Comparison of ENCODE assay signal across 23 cellular contexts in genomic region chr7:155881471-155882350, GRCh38.
"Had no signal": no experiment of that assay in that cellular context is flagged by ENCODE, and none has a peak within 500 bp of the region (broad histone marks: within the 10 kb centered on the region; RNA-seq: fewer than 3 reads in every experiment).

No MANE protein-coding gene starts in this region.

- H3K27ac ChIP-seq: adrenal gland, colonic mucosa, dorsolateral prefrontal cortex, esophagus squamous epithelium, gastrocnemius medialis, neural progenitor cell, prostate gland, right atrium auricular region, skin epidermis, testis, vagina had no signal

- H2AFZ ChIP-seq: neural progenitor cell had no signal

- DNase-seq: activated CD4-positive, alpha-beta T cell treated with anti-CD3 and anti-CD28 coated beads for 1 hour; activated CD4-positive, alpha-beta T cell treated with anti-CD3 and anti-CD28 coated beads, Interleukin-2, amount 50 U/mL, for 1 hour; activated CD8-positive, alpha-beta T cell treated with anti-CD3 and anti-CD28 coated beads, Interleukin-2, amount 10 ng/mL, durations not matched to agents 7 days and 5 days; activated naive CD4-positive, alpha-beta T cell; activated T-cell treated with anti-CD3 and anti-CD28 coated beads, Interleukin-2, amount 50 U/mL, for 1 hour; colonic mucosa; effector memory CD8-positive, alpha-beta T cell; esophagus squamous epithelium; gastrocnemius medialis; head of caudate nucleus; left cardiac atrium; stimulated activated CD4-positive, alpha-beta T cell treated with anti-CD3 and anti-CD28 coated beads, Interleukin-15, amount 100 ng/mL, for 24 hours; stimulated activated CD8-positive, alpha-beta memory T cell treated with anti-CD3 and anti-CD28 coated beads, Interleukin-4, amount 100 ng/mL, for 48 hours; stimulated activated naive B cell treated with anti-CD40 and anti-IgM and Interleukin-4, amounts not matched to agents 10 μg/mL and 1 μg/mL and 100 μg/mL, for 72 hours; T-cell; testis had no signal

- H3K9me3 ChIP-seq: adrenal gland, colonic mucosa, esophagus squamous epithelium, gastrocnemius medialis, prostate gland, right atrium auricular region, testis, vagina had no signal

- H3K4me1 ChIP-seq: colonic mucosa, gastrocnemius medialis, prostate gland, right atrium auricular region, testis, vagina had no signal

- H3K4me3 ChIP-seq: adrenal gland, colonic mucosa, dorsolateral prefrontal cortex, esophagus squamous epithelium, gastrocnemius medialis, neural progenitor cell, prostate gland, right atrium auricular region, skin epidermis, testis, vagina had no signal

- H3K27me3 ChIP-seq: adrenal gland, colonic mucosa, gastrocnemius medialis, neural progenitor cell, right atrium auricular region, testis, vagina had no signal

- H3K9ac ChIP-seq: neural progenitor cell had no signal

- ATAC-seq: activated CD8-positive, alpha-beta T cell treated with anti-CD3 and anti-CD28 coated beads, Interleukin-2, amount 10 ng/mL, durations not matched to agents 7 days and 5 days; effector memory CD8-positive, alpha-beta T cell; gastrocnemius medialis; left cardiac atrium; stimulated activated naive B cell treated with anti-CD40 and anti-IgM and Interleukin-4, amounts not matched to agents 10 μg/mL and 1 μg/mL and 100 μg/mL, for 72 hours; T-cell had no signal

- H3K36me3 ChIP-seq: adrenal gland, colonic mucosa, esophagus squamous epithelium, gastrocnemius medialis, neural progenitor cell, prostate gland, right atrium auricular region, vagina had no signal

- H3K4me2 ChIP-seq: neural progenitor cell had no signal
